In genomic region chr20:1608678-1609347, GRCh38 we compare ENCODE assay signal across 13 cellular contexts. TPM values are rescaled to one million over a fixed set of nuclear protein-coding genes. Genes with fewer than 3 reads are reported as not detected.
DNase-seq lines count a peak whose midpoint lies in the region; ATAC-seq, FAIRE-seq and TF ChIP-seq lines count a peak whose summit lies in the region.
"Not testable (repeated sequence)": the region's sequence is repeated elsewhere in the genome, so short reads cannot be mapped to it uniquely, and the experiment has no call there.
"Had no signal": no experiment of that assay in that cellular context is flagged by ENCODE, and none has a peak within 500 bp of the region (broad histone marks: within the 10 kb centered on the region; RNA-seq: fewer than 3 reads in every experiment).

No MANE protein-coding gene starts in this region.

- not testable (repeated sequence) for H3K9me3 Mint-ChIP-seq in activated CD4-positive, alpha-beta T cell treated with anti-CD3 and anti-CD28 coated beads for 36 hours (ENCODE audit: low read depth); activated T-cell treated with anti-CD3 and anti-CD28 coated beads, Interleukin-2, amount 50 U/mL, for 72 hours; activated naive CD4-positive, alpha-beta T cell treated with anti-CD3 and anti-CD28 coated beads, Interleukin-2, amount 50 U/mL, for 72 hours

- CTCF ChIA-PET in PC-3 (lab: Charles Lee); activated CD4-positive, alpha-beta T cell treated with anti-CD3 and anti-CD28 coated beads for 36 hours (lab: Charles Lee): not testable (repeated sequence)

- intact Hi-C loops in PC-3 (cut with micrococcal nuclease); activated CD4-positive, alpha-beta T cell treated with anti-CD3 and anti-CD28 coated beads for 36 hours (cut with DNase I, micrococcal nuclease): not testable (repeated sequence)

- TF ChIP-seq CTCF in PC-3 (conservative IDR thresholded peaks at IDR 0.05; ENCODE audit: low read depth, low read length); keratinocyte (optimal IDR thresholded peaks at IDR 0.05 in 1 of 3, IDR thresholded peaks at IDR 0.05 in 1 of 3, conservative IDR thresholded peaks at IDR 0.05 in 1 of 3; ENCODE audit: extremely low read depth in 1 of 3, insufficient read depth in 2 of 3, low read length in 3 of 3): not testable (repeated sequence)

- not testable (repeated sequence) for H3F3A ChIP-seq in PC-3 (ENCODE audit: low read length, unreplicated experiment)

- not testable (repeated sequence) for H3K9ac ChIP-seq in PC-3 (ENCODE audit: low read length); keratinocyte (ENCODE audit: control insufficient read depth, extremely low read depth, insufficient read depth, low read length)

- not testable (repeated sequence) for H3K27ac Mint-ChIP-seq in activated CD4-positive, alpha-beta T cell treated with anti-CD3 and anti-CD28 coated beads for 36 hours; activated T-cell treated with anti-CD3 and anti-CD28 coated beads, Interleukin-2, amount 50 U/mL, for 72 hours; activated naive CD4-positive, alpha-beta T cell treated with anti-CD3 and anti-CD28 coated beads, Interleukin-2, amount 50 U/mL, for 72 hours

- H3K4me3 ChIP-seq in PC-3 (ENCODE audit: low read length); keratinocyte (ENCODE audit: control insufficient read depth in 2 of 3, extremely low read depth in 1 of 3, insufficient read depth in 2 of 3, low read depth in 1 of 3, low read length in 3 of 3): not testable (repeated sequence)

- H3K4me3 Mint-ChIP-seq in activated CD4-positive, alpha-beta T cell treated with anti-CD3 and anti-CD28 coated beads for 36 hours; activated T-cell treated with anti-CD3 and anti-CD28 coated beads, Interleukin-2, amount 50 U/mL, for 72 hours: not testable (repeated sequence)

- H3K9me3 ChIP-seq in PC-3 (ENCODE audit: low read length); keratinocyte (ENCODE audit: control insufficient read depth, low read depth, low read length): not testable (repeated sequence)

- not testable (repeated sequence) for H3K36me3 Mint-ChIP-seq in activated CD4-positive, alpha-beta T cell treated with anti-CD3 and anti-CD28 coated beads for 36 hours (ENCODE audit: low read depth); activated T-cell treated with anti-CD3 and anti-CD28 coated beads, Interleukin-2, amount 50 U/mL, for 72 hours (ENCODE audit: insufficient read depth in 2 of 2); activated naive CD4-positive, alpha-beta T cell treated with anti-CD3 and anti-CD28 coated beads, Interleukin-2, amount 50 U/mL, for 72 hours

- H3K36me3 ChIP-seq in PC-3 (ENCODE audit: low read depth, low read length); keratinocyte (ENCODE audit: control insufficient read depth in 2 of 2, extremely low read depth in 1 of 2, insufficient read depth in 2 of 2, low read length in 2 of 2): not testable (repeated sequence)

- H3K27ac ChIP-seq in PC-3 (ENCODE audit: low read length), result peak overlapping the region; percentile 25; the same call in 1 of the 2 replicates
- not testable (repeated sequence) for H3K27ac ChIP-seq in keratinocyte (ENCODE audit: control insufficient read depth, insufficient read depth, low read length)

- H3K4me2 ChIP-seq in PC-3 (ENCODE audit: low read length); keratinocyte (ENCODE audit: control insufficient read depth, extremely low read depth, insufficient read depth, low read depth, low read length): not testable (repeated sequence)

- POLR2A ChIA-PET in PC-3 (lab: Charles Lee; ENCODE audit: unreplicated experiment); activated CD4-positive, alpha-beta T cell treated with anti-CD3 and anti-CD28 coated beads for 36 hours (lab: Charles Lee): not testable (repeated sequence)

- not testable (repeated sequence) for BruUV-seq in PC-3 (replicated peaks; lab: Mats Ljungman, UMichigan)

- not testable (repeated sequence) for H3K27me3 Mint-ChIP-seq in activated CD4-positive, alpha-beta T cell treated with anti-CD3 and anti-CD28 coated beads for 36 hours; activated T-cell treated with anti-CD3 and anti-CD28 coated beads, Interleukin-2, amount 50 U/mL, for 72 hours (ENCODE audit: low read depth)

- not testable (repeated sequence) for H4K20me1 ChIP-seq in PC-3 (ENCODE audit: low read length); keratinocyte (ENCODE audit: control insufficient read depth, extremely low read depth, insufficient read depth, low read length)

- H3K4me1 ChIP-seq in PC-3 (ENCODE audit: insufficient read depth, low read length); keratinocyte (ENCODE audit: control insufficient read depth, extremely low read depth, insufficient read depth, low read length): not testable (repeated sequence)

- H3K9me2 ChIP-seq in PC-3 (replicated peaks; ENCODE audit: low read length), result not testable (repeated sequence)

- H3K79me2 ChIP-seq in PC-3 (ENCODE audit: low read length); keratinocyte (ENCODE audit: control insufficient read depth, insufficient read depth, low read length): not testable (repeated sequence)

- H3K9me1 ChIP-seq in keratinocyte (ENCODE audit: control insufficient read depth, extremely low read depth, insufficient read depth, low read length), result not testable (repeated sequence)

- H2AFZ ChIP-seq in PC-3 (ENCODE audit: low read length); keratinocyte (ENCODE audit: control insufficient read depth, low read length): not testable (repeated sequence)

- FAIRE-seq in keratinocyte (lab: Jason Lieb, UNC), result peak; percentile 17

- dilution Hi-C loops in keratinocyte (cut with MboI; ENCODE audit: extremely low pct_ligation_motif_present, low sequenced_read_pairs), result not testable (repeated sequence)

- not testable (repeated sequence) for H3K4me1 Mint-ChIP-seq in activated CD4-positive, alpha-beta T cell treated with anti-CD3 and anti-CD28 coated beads for 36 hours; activated T-cell treated with anti-CD3 and anti-CD28 coated beads, Interleukin-2, amount 50 U/mL, for 72 hours (ENCODE audit: low read depth)

- H3K27me3 ChIP-seq in PC-3 (ENCODE audit: low read length); keratinocyte (ENCODE audit: control insufficient read depth, extremely low read depth, insufficient read depth, low read length): not testable (repeated sequence)

- not testable (repeated sequence) for DNase-seq in PC-3; activated CD4-positive, alpha-beta T cell treated with anti-CD3 and anti-CD28 coated beads for 36 hours; activated T-cell treated with anti-CD3 and anti-CD28 coated beads, Interleukin-2, amount 50 U/mL, for 72 hours; activated naive CD4-positive, alpha-beta T cell treated with anti-CD3 and anti-CD28 coated beads, Interleukin-2, amount 50 U/mL, for 72 hours (ENCODE audit: low spot score in 2 of 2); keratinocyte (ENCODE audit: low read depth, low spot score)
- peak; percentile 43 for DNase-seq in activated CD8-positive, alpha-beta memory T cell treated with anti-CD3 and anti-CD28 coated beads for 24 hours

- peak; percentile 48; the same call in 1 of the 2 replicates for ATAC-seq in PC-3
- peak; percentile 68 for ATAC-seq in activated CD4-positive, alpha-beta T cell treated with anti-CD3 and anti-CD28 coated beads for 36 hours
- ATAC-seq in activated T-cell treated with anti-CD3 and anti-CD28 coated beads, Interleukin-2, amount 50 U/mL, for 72 hours (replicated peaks in 1 of 2), result peak; percentile 15 to 54
- ATAC-seq in activated naive CD4-positive, alpha-beta T cell treated with anti-CD3 and anti-CD28 coated beads, Interleukin-2, amount 50 U/mL, for 72 hours, result peak; percentile 51 to 75
- ATAC-seq in esophagus mucosa, result peak; percentile 59

RNA-seq across cellular contexts. Expression of gene SIRPB1, which starts 11.0 kb away (rescaled TPM):
- 1.7 and 11.6 TPM in 2 replicates for total RNA-seq in PC-3 (2014; rRNA removed)
- total RNA-seq in activated CD4-positive, alpha-beta T cell treated with anti-CD3 and anti-CD28 coated beads for 36 hours, result 1 to 10 TPM; 1.0 to 2.1 TPM
- 1 to 10 TPM in 1 of 2 donors, under 1 TPM in 1; 0.91 to 1.6 TPM for total RNA-seq in activated T-cell treated with anti-CD3 and anti-CD28 coated beads, Interleukin-2, amount 50 U/mL, for 72 hours
- 1 to 10 TPM in 1 of 2 donors, under 1 TPM in 1; 0.99 to 1.9 TPM for total RNA-seq in activated naive CD4-positive, alpha-beta T cell treated with anti-CD3 and anti-CD28 coated beads, Interleukin-2, amount 50 U/mL, for 72 hours
- total RNA-seq in esophagus mucosa, result 3.5 TPM
- 0.06 TPM in 1 of 3 replicates, not detected in the others for polyA plus RNA-seq in keratinocyte
- not detected for polyA plus RNA-seq in keratinocyte (2011; ENCODE audit: low read depth)
- 0.06 TPM in 1 of 2 replicates, not detected in the other for polyA plus RNA-seq in keratinocyte (2011; cell fraction: cytosol; rRNA removed)
- not detected in 2 replicates for polyA plus RNA-seq in keratinocyte (2011; cell fraction: nucleus; rRNA removed)
- 0.11 TPM in 1 of 2 replicates, not detected in the other for polyA plus RNA-seq in keratinocyte (2012; ENCODE audit: low replicate concordance)
- polyA minus RNA-seq in keratinocyte, result 11.7 TPM in 1 of 3 replicates, not detected in the others
- not detected for polyA minus RNA-seq in keratinocyte (2011; cell fraction: cytosol; rRNA and poly(A)+ RNA removed)
- not detected in 2 replicates for polyA minus RNA-seq in keratinocyte (2011; cell fraction: nucleus; rRNA and poly(A)+ RNA removed)
- total RNA-seq: A673 had no signal
- polyA plus RNA-seq: AG04450 had no signal

RNA-seq across cellular contexts. Expression of gene SIRPG, which starts 48.8 kb away (rescaled TPM):
- total RNA-seq in PC-3 (2014; rRNA removed), result 0.86 TPM in 1 of 2 replicates, not detected in the other
- 10 to 100 TPM; 34.3 to 48.7 TPM for total RNA-seq in activated CD4-positive, alpha-beta T cell treated with anti-CD3 and anti-CD28 coated beads for 36 hours
- total RNA-seq in activated T-cell treated with anti-CD3 and anti-CD28 coated beads, Interleukin-2, amount 50 U/mL, for 72 hours, result 10 to 100 TPM; 37.0 to 55.4 TPM
- total RNA-seq in activated naive CD4-positive, alpha-beta T cell treated with anti-CD3 and anti-CD28 coated beads, Interleukin-2, amount 50 U/mL, for 72 hours, result 10 to 100 TPM; 46.9 to 67.8 TPM
- total RNA-seq in esophagus mucosa, result 0.60 TPM
- polyA plus RNA-seq in keratinocyte, result 0.04 to 0.17 TPM in 2 of 3 replicates, not detected in the other
- not detected for polyA plus RNA-seq in keratinocyte (2011; ENCODE audit: low read depth)
- 0.10 TPM in 1 of 2 replicates, not detected in the other for polyA plus RNA-seq in keratinocyte (2011; cell fraction: cytosol; rRNA removed)
- 0.08 TPM in 1 of 2 replicates, not detected in the other for polyA plus RNA-seq in keratinocyte (2011; cell fraction: nucleus; rRNA removed)
- not detected in 2 replicates for polyA plus RNA-seq in keratinocyte (2012; ENCODE audit: low replicate concordance)
- 0.69 TPM in 1 of 3 replicates, not detected in the others for polyA minus RNA-seq in keratinocyte
- not detected for polyA minus RNA-seq in keratinocyte (2011; cell fraction: cytosol; rRNA and poly(A)+ RNA removed)
- polyA minus RNA-seq in keratinocyte (2011; cell fraction: nucleus; rRNA and poly(A)+ RNA removed), result not detected in 2 replicates
- total RNA-seq: A673, Daoy, G401 had no signal
- polyA plus RNA-seq: AG04450 had no signal

RNA-seq across cellular contexts. Expression of gene SIRPD, which starts 51.3 kb away (rescaled TPM):
- 0.18 and 0.23 TPM in 2 replicates for total RNA-seq in PC-3 (2014; rRNA removed)
- total RNA-seq in activated CD4-positive, alpha-beta T cell treated with anti-CD3 and anti-CD28 coated beads for 36 hours, result not detected
- total RNA-seq in activated T-cell treated with anti-CD3 and anti-CD28 coated beads, Interleukin-2, amount 50 U/mL, for 72 hours, result not detected
- not detected for total RNA-seq in activated naive CD4-positive, alpha-beta T cell treated with anti-CD3 and anti-CD28 coated beads, Interleukin-2, amount 50 U/mL, for 72 hours
- not detected for total RNA-seq in esophagus mucosa
- polyA plus RNA-seq in keratinocyte, result not detected in 3 replicates
- polyA plus RNA-seq in keratinocyte (2011; ENCODE audit: low read depth), result not detected
- polyA plus RNA-seq in keratinocyte (2011; cell fraction: cytosol; rRNA removed), result not detected in 2 replicates
- polyA plus RNA-seq in keratinocyte (2011; cell fraction: nucleus; rRNA removed), result not detected in 2 replicates
- polyA plus RNA-seq in keratinocyte (2012; ENCODE audit: low replicate concordance), result not detected in 2 replicates
- not detected in 3 replicates for polyA minus RNA-seq in keratinocyte
- not detected for polyA minus RNA-seq in keratinocyte (2011; cell fraction: cytosol; rRNA and poly(A)+ RNA removed)
- polyA minus RNA-seq in keratinocyte (2011; cell fraction: nucleus; rRNA and poly(A)+ RNA removed), result not detected in 2 replicates
- total RNA-seq: A673; CD4-positive, CD25-positive, alpha-beta regulatory T cell; CD8-positive, alpha-beta memory T cell; Daoy; G401 had no signal
- polyA plus RNA-seq: AG04450; CD8-positive, alpha-beta memory T cell had no signal

Comparison
In these comparisons a context has a peak if more than half of its experiments do, and no peak if none do; other contexts are left out.
1. RNA of gene SIRPG, which starts 48.8 kb away (total RNA-seq): 46.9 to 67.8 TPM in activated naive CD4-positive, alpha-beta T cell treated with anti-CD3 and anti-CD28 coated beads, Interleukin-2, amount 50 U/mL, for 72 hours, 37.0 to 55.4 TPM in activated T-cell treated with anti-CD3 and anti-CD28 coated beads, Interleukin-2, amount 50 U/mL, for 72 hours and 34.3 to 48.7 TPM in activated CD4-positive, alpha-beta T cell treated with anti-CD3 and anti-CD28 coated beads for 36 hours; 0.60 TPM in esophagus mucosa (single experiment) and 0.86 TPM in PC-3; every median in the first group is over 10 times any median in the second.
2. Peak in every context shown above with its lines, with median percentiles within 50 percentile points of each other: ATAC-seq.